In genomic region chr11:65887026-65887722, GRCh38 we compare ENCODE assay signal across 8 cellular contexts. TPM values are rescaled to one million over a fixed set of nuclear protein-coding genes. Genes with fewer than 3 reads are reported as not detected.
DNase-seq lines count a peak whose midpoint lies in the region; ATAC-seq, FAIRE-seq and TF ChIP-seq lines count a peak whose summit lies in the region.

No MANE protein-coding gene starts in this region.

- WGBS in adrenal gland, 4 donors: 80 to 83% (median 80%) methylated on average over 10 to 13 of the region's 13 CpGs

- H3K4me3 Mint-ChIP-seq in activated T-cell treated with anti-CD3 and anti-CD28 coated beads, Interleukin-2, amount 50 U/mL, for 72 hours: peak overlapping the region; percentile 91 to 94

- no peak for FAIRE-seq in keratinocyte (lab: Jason Lieb, UNC)

- H3K9ac ChIP-seq in keratinocyte (ENCODE audit: control insufficient read depth, extremely low read depth, insufficient read depth, low read length): peak overlapping the region; percentile 67

- peak overlapping the region; percentile 92 for H3K27ac Mint-ChIP-seq in activated T-cell treated with anti-CD3 and anti-CD28 coated beads, Interleukin-2, amount 50 U/mL, for 72 hours

- no peak for TF ChIP-seq POLR2A in adrenal gland (IDR thresholded peaks at IDR 0.05)

- no peak overlapping the region for H2AFZ ChIP-seq in keratinocyte (ENCODE audit: control insufficient read depth, low read length)

- ATAC-seq in activated T-cell treated with anti-CD3 and anti-CD28 coated beads, Interleukin-2, amount 50 U/mL, for 72 hours (replicated peaks in 1 of 2): no peak
- ATAC-seq in thoracic aorta (ENCODE audit: insufficient number of reproducible peaks, low FRiP score, low read depth): no peak

- H3K9me1 ChIP-seq in keratinocyte (ENCODE audit: control insufficient read depth, extremely low read depth, insufficient read depth, low read length): no peaks in the 10 kb centered on the region

- TF ChIP-seq CTCF in adrenal gland (IDR thresholded peaks at IDR 0.05) (no peak), keratinocyte (optimal IDR thresholded peaks at IDR 0.05 in 1 of 3, IDR thresholded peaks at IDR 0.05 in 1 of 3, conservative IDR thresholded peaks at IDR 0.05 in 1 of 3; ENCODE audit: extremely low read depth in 1 of 3, insufficient read depth in 2 of 3, low read length in 3 of 3) (no peak), thoracic aorta (IDR thresholded peaks at IDR 0.05) (no peak)

- CTCF ChIA-PET in HEK293T (lab: Yijun Ruan, JAX): interaction anchor here (0.5 to 5.4 kb wide), 8 partner anchors 13 to 748 kb away, joined by 3 to 59 read pairs (median 5); partner anchors contain the start of genes FOSL1 and MUS81

- no peaks in the 10 kb centered on the region for H3K9me3 Mint-ChIP-seq in activated T-cell treated with anti-CD3 and anti-CD28 coated beads, Interleukin-2, amount 50 U/mL, for 72 hours

- H3K27me3 ChIP-seq in adrenal gland: no peaks in the 10 kb centered on the region
- H3K27me3 ChIP-seq in keratinocyte (ENCODE audit: control insufficient read depth, extremely low read depth, insufficient read depth, low read length): no peaks in the 10 kb centered on the region
- no peaks in the 10 kb centered on the region for H3K27me3 ChIP-seq in thoracic aorta (replicated peaks; ENCODE audit: insufficient read depth)

- peaks cover 17% of the 10 kb centered on the region for H3K79me2 ChIP-seq in keratinocyte (ENCODE audit: control insufficient read depth, insufficient read depth, low read length)

- DNase-seq in activated T-cell treated with anti-CD3 and anti-CD28 coated beads, Interleukin-2, amount 50 U/mL, for 72 hours: no peak
- no peak for DNase-seq in activated T-cell treated with anti-CD3 and anti-CD28 coated beads, Interleukin-2, amount 50 U/mL, for 1 hour
- peak in 2 of 7 donors; percentile 26 to 47 for DNase-seq in adrenal gland
- no peak for DNase-seq in keratinocyte (ENCODE audit: low read depth, low spot score)
- no peak for DNase-seq in thoracic aorta (ENCODE audit: low spot score)
- no peak for DNase-seq in occipital lobe (lab: John Stamatoyannopoulos, UW)
- DNase-seq in HEK293T (ENCODE audit: extremely low spot score): no peak
- DNase-seq in NCI-H146 (lab: John Stamatoyannopoulos, UW): no peak

- POLR2A ChIA-PET in HEK293T (lab: Yijun Ruan, JAX): interaction anchor here (0.9 to 12.4 kb wide), 5 partner anchors 13 to 175 kb away, joined by 4 to 289 read pairs (median 12); partner anchors contain the start of genes CFL1, EFEMP2, KAT5 and MUS81

- H3K27me3 Mint-ChIP-seq in activated T-cell treated with anti-CD3 and anti-CD28 coated beads, Interleukin-2, amount 50 U/mL, for 72 hours (ENCODE audit: low read depth): no peaks in the 10 kb centered on the region

- peaks cover 4% of the 10 kb centered on the region for H4K20me1 ChIP-seq in keratinocyte (ENCODE audit: control insufficient read depth, extremely low read depth, insufficient read depth, low read length)

- H3K36me3 ChIP-seq in adrenal gland (replicated peaks in 1 of 2) (peaks cover 0 to 41% of the 10 kb centered on the region in 2 donors), keratinocyte (ENCODE audit: control insufficient read depth in 2 of 2, extremely low read depth in 1 of 2, insufficient read depth in 2 of 2, low read length in 2 of 2) (peaks cover 31 to 50% of the 10 kb centered on the region in 2 experiments), thoracic aorta (peaks cover 16% of the 10 kb centered on the region)

- H3K27ac ChIP-seq in adrenal gland (peak overlapping the region in 3 of 5 donors; percentile 95 to 99 (median 96)), keratinocyte (ENCODE audit: control insufficient read depth, insufficient read depth, low read length) (peak overlapping the region; percentile 64), thoracic aorta (peak overlapping the region; percentile 85 to 93)

- peaks cover 37% of the 10 kb centered on the region in 2 donors for H3K4me1 ChIP-seq in adrenal gland (replicated peaks in 1 of 2)
- peaks cover 29% of the 10 kb centered on the region for H3K4me1 ChIP-seq in keratinocyte (ENCODE audit: control insufficient read depth, extremely low read depth, insufficient read depth, low read length)
- peaks cover 16 to 46% of the 10 kb centered on the region in 2 donors for H3K4me1 ChIP-seq in thoracic aorta (ENCODE audit: control insufficient read depth in 1 of 2, low read depth in 2 of 2)

- H3K4me2 ChIP-seq in keratinocyte (ENCODE audit: control insufficient read depth, extremely low read depth, insufficient read depth, low read depth, low read length): peak overlapping the region; percentile 92

- peaks cover 1 to 14% of the 10 kb centered on the region in 2 donors for H3K36me3 Mint-ChIP-seq in activated T-cell treated with anti-CD3 and anti-CD28 coated beads, Interleukin-2, amount 50 U/mL, for 72 hours (ENCODE audit: insufficient read depth in 2 of 2)

- H3K4me3 ChIP-seq in adrenal gland (no peak overlapping the region), keratinocyte (ENCODE audit: control insufficient read depth in 2 of 3, extremely low read depth in 1 of 3, insufficient read depth in 2 of 3, low read depth in 1 of 3, low read length in 3 of 3) (peak overlapping the region; percentile 60 to 91 (median 89)), thoracic aorta (peak overlapping the region; percentile 76)

- intact Hi-C loops in adrenal gland (cut with DNase I): loop anchor here in 1 of 2 donors (5.0 kb wide), 1 partner anchor 75 kb away; the partner anchor contains the start of gene SART1

- peaks cover 63% of the 10 kb centered on the region for H3K4me1 Mint-ChIP-seq in activated T-cell treated with anti-CD3 and anti-CD28 coated beads, Interleukin-2, amount 50 U/mL, for 72 hours (ENCODE audit: low read depth)

- H3K9me3 ChIP-seq in adrenal gland (replicated peaks in 1 of 3) (no peaks in the 10 kb centered on the region), keratinocyte (ENCODE audit: control insufficient read depth, low read depth, low read length) (no peaks in the 10 kb centered on the region), thoracic aorta (no peaks in the 10 kb centered on the region)

- dilution Hi-C loops in keratinocyte (cut with MboI; ENCODE audit: extremely low pct_ligation_motif_present, low sequenced_read_pairs): no loop called here

RNA-seq across cellular contexts. Expression of gene FIBP, which starts 1.1 kb away (rescaled TPM):
- 10 to 100 TPM; 86.4 to 91.9 TPM for total RNA-seq in activated T-cell treated with anti-CD3 and anti-CD28 coated beads, Interleukin-2, amount 50 U/mL, for 72 hours
- total RNA-seq in adrenal gland: 100 to 1,000 TPM in 2 of 8 donors, 10 to 100 TPM in 6; 57.9 to 183 (median 72.5) TPM
- polyA plus RNA-seq in adrenal gland: 10 to 100 TPM; 71.3 to 87.4 (median 72.5) TPM
- 83.0 to 104 TPM (median 95.1 TPM) in 3 replicates for polyA plus RNA-seq in keratinocyte
- polyA plus RNA-seq in keratinocyte (2011; ENCODE audit: low read depth): 22.0 TPM
- 93.5 and 140 TPM in 2 replicates for polyA plus RNA-seq in keratinocyte (2011; cell fraction: cytosol; rRNA removed)
- polyA plus RNA-seq in keratinocyte (2011; cell fraction: nucleus; rRNA removed): 46.6 and 47.5 TPM in 2 replicates
- polyA plus RNA-seq in keratinocyte (2012; ENCODE audit: low replicate concordance): 72.0 and 94.4 TPM in 2 replicates
- polyA minus RNA-seq in keratinocyte: 85.8 to 127 TPM (median 106 TPM) in 3 replicates
- polyA minus RNA-seq in keratinocyte (2011; cell fraction: cytosol; rRNA and poly(A)+ RNA removed): 169 TPM
- polyA minus RNA-seq in keratinocyte (2011; cell fraction: nucleus; rRNA and poly(A)+ RNA removed): 40.3 and 41.0 TPM in 2 replicates
- total RNA-seq in thoracic aorta: 100 to 1,000 TPM in 1 of 2 donors, 10 to 100 TPM in 1; 50.4 to 111 TPM
- 107 TPM for total RNA-seq in occipital lobe

RNA-seq across cellular contexts. Expression of gene CCDC85B, which starts 3.3 kb away (rescaled TPM):
- total RNA-seq in activated T-cell treated with anti-CD3 and anti-CD28 coated beads, Interleukin-2, amount 50 U/mL, for 72 hours: 10 to 100 TPM; 35.4 to 37.5 TPM
- total RNA-seq in adrenal gland (100 to 1,000 TPM in 2 of 8 donors, 10 to 100 TPM in 6; 30.9 to 162 (median 66.0) TPM), thoracic aorta (100 to 1,000 TPM in 1 of 2 donors, 10 to 100 TPM in 1; 75.8 to 100 TPM), occipital lobe (14.0 TPM)
- polyA plus RNA-seq in adrenal gland (100 to 1,000 TPM in 1 of 3 donors, 10 to 100 TPM in 1, under 1 TPM in 1; 0.16 to 124 (median 57.6) TPM), keratinocyte (4.1 to 6.8 TPM (median 6.0 TPM) in 3 replicates)
- 3.4 TPM for polyA plus RNA-seq in keratinocyte (2011; ENCODE audit: low read depth)
- 2.0 and 12.5 TPM in 2 replicates for polyA plus RNA-seq in keratinocyte (2011; cell fraction: cytosol; rRNA removed)
- 2.0 and 4.4 TPM in 2 replicates for polyA plus RNA-seq in keratinocyte (2011; cell fraction: nucleus; rRNA removed)
- 18.1 and 48.7 TPM in 2 replicates for polyA plus RNA-seq in keratinocyte (2012; ENCODE audit: low replicate concordance)
- polyA minus RNA-seq in keratinocyte: 0.30 to 1.3 TPM in 2 of 3 replicates, not detected in the other
- polyA minus RNA-seq in keratinocyte (2011; cell fraction: cytosol; rRNA and poly(A)+ RNA removed): 35.3 TPM
- polyA minus RNA-seq in keratinocyte (2011; cell fraction: nucleus; rRNA and poly(A)+ RNA removed): 2.5 and 5.2 TPM in 2 replicates

RNA-seq across cellular contexts. Expression of gene CTSW, which starts 7.5 kb away (rescaled TPM):
- total RNA-seq in activated T-cell treated with anti-CD3 and anti-CD28 coated beads, Interleukin-2, amount 50 U/mL, for 72 hours: 10 to 100 TPM; 16.8 to 27.8 TPM
- 1 to 10 TPM in 3 of 8 donors, under 1 TPM in 3, not detected in 2; 0.28 to 3.4 (median 0.94) TPM for total RNA-seq in adrenal gland
- polyA plus RNA-seq in adrenal gland: 1 to 10 TPM in 2 of 3 donors, under 1 TPM in 1; 0.88 to 4.8 (median 2.9) TPM
- polyA plus RNA-seq in keratinocyte: not detected in 3 replicates
- not detected for polyA plus RNA-seq in keratinocyte (2011; ENCODE audit: low read depth)
- not detected in 2 replicates for polyA plus RNA-seq in keratinocyte (2011; cell fraction: cytosol; rRNA removed)
- polyA plus RNA-seq in keratinocyte (2011; cell fraction: nucleus; rRNA removed): not detected in 2 replicates
- polyA plus RNA-seq in keratinocyte (2012; ENCODE audit: low replicate concordance): not detected in 2 replicates
- not detected in 3 replicates for polyA minus RNA-seq in keratinocyte
- not detected for polyA minus RNA-seq in keratinocyte (2011; cell fraction: cytosol; rRNA and poly(A)+ RNA removed)
- polyA minus RNA-seq in keratinocyte (2011; cell fraction: nucleus; rRNA and poly(A)+ RNA removed): not detected in 2 replicates
- total RNA-seq in thoracic aorta: 10 to 100 TPM in 1 of 2 donors, 1 to 10 TPM in 1; 1.6 to 13.7 TPM
- not detected for total RNA-seq in occipital lobe

RNA-seq across cellular contexts. Expression of gene FOSL1, which starts 13.0 kb away (rescaled TPM):
- total RNA-seq in activated T-cell treated with anti-CD3 and anti-CD28 coated beads, Interleukin-2, amount 50 U/mL, for 72 hours: 10 to 100 TPM; 11.9 to 18.8 TPM
- total RNA-seq in adrenal gland: 10 to 100 TPM in 1 of 8 donors, 1 to 10 TPM in 7; 2.7 to 34.4 (median 4.0) TPM
- polyA plus RNA-seq in adrenal gland: 10 to 100 TPM; 12.0 to 32.4 (median 12.7) TPM
- polyA plus RNA-seq in keratinocyte: 9.4 to 25.3 TPM (median 21.8 TPM) in 3 replicates
- 38.5 TPM for polyA plus RNA-seq in keratinocyte (2011; ENCODE audit: low read depth)
- polyA plus RNA-seq in keratinocyte (2011; cell fraction: cytosol; rRNA removed): 21.6 and 35.0 TPM in 2 replicates
- polyA plus RNA-seq in keratinocyte (2011; cell fraction: nucleus; rRNA removed): 43.0 and 46.2 TPM in 2 replicates
- polyA plus RNA-seq in keratinocyte (2012; ENCODE audit: low replicate concordance): 60.1 and 130 TPM in 2 replicates
- polyA minus RNA-seq in keratinocyte: 15.0 to 229 TPM (median 21.9 TPM) in 3 replicates
- 43.5 TPM for polyA minus RNA-seq in keratinocyte (2011; cell fraction: cytosol; rRNA and poly(A)+ RNA removed)
- 14.2 and 21.5 TPM in 2 replicates for polyA minus RNA-seq in keratinocyte (2011; cell fraction: nucleus; rRNA and poly(A)+ RNA removed)
- 100 to 1,000 TPM in 1 of 2 donors, 10 to 100 TPM in 1; 25.6 to 143 TPM for total RNA-seq in thoracic aorta
- total RNA-seq in occipital lobe: not detected

RNA-seq across cellular contexts. Expression of gene EFEMP2, which starts 14.6 kb away (rescaled TPM):
- total RNA-seq in activated T-cell treated with anti-CD3 and anti-CD28 coated beads, Interleukin-2, amount 50 U/mL, for 72 hours: 10 to 100 TPM; 22.4 to 26.0 TPM
- total RNA-seq in adrenal gland (100 to 1,000 TPM in 2 of 8 donors, 10 to 100 TPM in 6; 34.4 to 111 (median 63.6) TPM), thoracic aorta (100 to 1,000 TPM; 134 to 219 TPM), occipital lobe (13.3 TPM)
- polyA plus RNA-seq in adrenal gland (100 to 1,000 TPM in 1 of 3 donors, 10 to 100 TPM in 2; 20.3 to 156 (median 92.9) TPM), keratinocyte (4.6 to 13.6 TPM (median 4.8 TPM) in 3 replicates)
- polyA plus RNA-seq in keratinocyte (2011; ENCODE audit: low read depth): 0.44 TPM
- 1.8 and 2.3 TPM in 2 replicates for polyA plus RNA-seq in keratinocyte (2011; cell fraction: cytosol; rRNA removed)
- polyA plus RNA-seq in keratinocyte (2011; cell fraction: nucleus; rRNA removed): 36.8 and 56.7 TPM in 2 replicates
- polyA plus RNA-seq in keratinocyte (2012; ENCODE audit: low replicate concordance): 2.8 and 2.9 TPM in 2 replicates
- polyA minus RNA-seq in keratinocyte: 3.7 to 5.9 TPM (median 5.7 TPM) in 3 replicates
- not detected for polyA minus RNA-seq in keratinocyte (2011; cell fraction: cytosol; rRNA and poly(A)+ RNA removed)
- 3.3 and 3.5 TPM in 2 replicates for polyA minus RNA-seq in keratinocyte (2011; cell fraction: nucleus; rRNA and poly(A)+ RNA removed)

Comparison
In these comparisons a context has a peak if more than half of its experiments do, and no peak if none do; other contexts are left out.
1. H3K4me3 ChIP-seq: peak in keratinocyte (3 of 3) and thoracic aorta (single experiment); none in adrenal gland (0 of 4).
2. Peak in every context shown above with its lines, with median percentiles within 50 percentile points of each other: H3K27ac ChIP-seq.